ENCODE assay signal across 25 cellular contexts in genomic region chr4:16293205-16293860, GRCh38.
"Had no signal": no experiment of that assay in that cellular context is flagged by ENCODE, and none has a peak within 500 bp of the region (broad histone marks: within the 10 kb centered on the region; RNA-seq: fewer than 3 reads in every experiment).

No MANE protein-coding gene starts in this region.

- H3K27ac ChIP-seq: brain microvascular endothelial cell, gastroesophageal sphincter, hepatocyte, right atrium auricular region, tibial nerve had no signal

- ATAC-seq: effector memory CD8-positive, alpha-beta T cell; gastroesophageal sphincter; left colon; naive thymus-derived CD4-positive, alpha-beta T cell; WTC11 had no signal

- H3K36me3 ChIP-seq: brain microvascular endothelial cell, gastroesophageal sphincter, right atrium auricular region, tibial nerve had no signal

- FAIRE-seq: astrocyte, keratinocyte had no signal

- H3K4me2 ChIP-seq: hepatocyte had no signal

- H3K9me3 ChIP-seq: right atrium auricular region had no signal

- H2AFZ ChIP-seq: hepatocyte had no signal

- H3K4me1 ChIP-seq: right atrium auricular region had no signal

- DNase-seq: activated CD4-positive, alpha-beta memory T cell treated with anti-CD3 and anti-CD28 coated beads, Interleukin-2, amount 10 ng/mL, durations not matched to agents 7 days and 5 days; activated CD4-positive, alpha-beta T cell treated with anti-CD3 and anti-CD28 coated beads for 1 hour; activated CD4-positive, alpha-beta T cell treated with anti-CD3 and anti-CD28 coated beads, Interleukin-2, amount 10 ng/mL, durations not matched to agents 7 days and 5 days; activated CD8-positive, alpha-beta memory T cell treated with anti-CD3 and anti-CD28 coated beads, Interleukin-2, amount 50 U/mL, for 48 hours; activated gamma-delta T cell; activated naive CD4-positive, alpha-beta T cell treated with anti-CD3 and anti-CD28 coated beads, Interleukin-2, amount 10 ng/mL, durations not matched to agents 7 days and 5 days; activated naive CD8-positive, alpha-beta T cell treated with anti-CD3 and anti-CD28 coated beads, Interleukin-2, amount 10 ng/mL, durations not matched to agents 7 days and 5 days; activated T-cell treated with anti-CD3 and anti-CD28 coated beads, Interleukin-2, amount 50 U/mL, for 24 hours; amniotic stem cell; brain microvascular endothelial cell; cortex of kidney; effector memory CD8-positive, alpha-beta T cell; left colon; midbrain; naive thymus-derived CD4-positive, alpha-beta T cell; stimulated activated CD4-positive, alpha-beta T cell treated with anti-CD3 and anti-CD28 coated beads, Interleukin-2, amount 100 ng/mL, for 48 hours; stimulated activated naive CD4-positive, alpha-beta T cell treated with Interleukin-2 at 50 U/mL for 16 hours; T-helper 9 cell had no signal

- H3K27me3 ChIP-seq: brain microvascular endothelial cell, hepatocyte, right atrium auricular region, tibial nerve had no signal

- H3K79me2 ChIP-seq: hepatocyte had no signal

- H3K4me3 ChIP-seq: gastroesophageal sphincter, hepatocyte, right atrium auricular region, tibial nerve had no signal
